ENCODE assay signal across 1 cellular context in the genomic region with DNA sequence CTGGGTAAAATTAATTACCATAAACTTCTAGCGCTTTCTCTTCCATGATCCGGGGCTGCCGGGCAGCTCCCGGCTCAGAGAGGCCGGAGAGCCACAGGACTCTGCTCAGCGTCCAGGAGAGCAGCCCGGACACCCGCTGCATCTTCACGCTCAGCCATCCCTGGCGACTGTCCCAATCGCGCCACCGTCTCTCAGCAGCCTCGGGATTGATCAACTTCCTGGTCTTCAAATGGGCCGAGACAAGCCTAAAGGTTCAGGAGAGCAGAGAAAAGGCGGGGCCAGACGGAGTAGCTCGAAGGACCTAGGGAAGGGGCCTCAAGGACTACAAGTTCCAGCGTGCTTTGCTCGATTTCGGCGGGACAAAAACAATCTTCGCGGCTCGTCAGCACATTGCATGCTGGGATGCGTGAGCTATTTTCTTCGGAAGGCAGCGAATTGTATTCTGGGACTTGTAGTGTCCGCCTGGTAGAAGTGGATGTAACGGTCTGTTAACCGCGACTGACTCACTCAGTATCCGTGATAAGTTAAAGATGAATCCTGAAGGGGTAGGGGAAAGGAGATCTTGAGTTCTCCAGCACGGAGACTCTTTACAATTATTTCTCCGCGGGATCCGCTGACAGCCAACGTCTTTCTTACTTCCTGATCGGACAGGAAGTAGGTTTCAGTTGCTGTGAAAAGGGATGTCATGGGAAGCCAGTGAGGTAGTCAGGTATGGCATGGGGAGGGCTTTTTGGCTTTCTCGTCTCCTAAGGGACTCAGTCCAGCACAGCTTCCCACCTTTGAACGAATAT.
TF ChIP-seq lines count a peak whose summit lies in the region.

A gene with protein sequence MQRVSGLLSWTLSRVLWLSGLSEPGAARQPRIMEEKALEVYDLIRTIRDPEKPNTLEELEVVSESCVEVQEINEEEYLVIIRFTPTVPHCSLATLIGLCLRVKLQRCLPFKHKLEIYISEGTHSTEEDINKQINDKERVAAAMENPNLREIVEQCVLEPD (minus strand): TSS at position 212 of the 791 bp plus-strand sequence. CDS start 70 bp downstream, at position 142.

TF ChIP-seq in A549, 52 proteins besides CTCF, POLR2A, EP300 and RAD21 (continued from another document):
- TF ChIP-seq E2F6 (IDR thresholded peaks at IDR 0.05; ENCODE audit: borderline replicate concordance, low read depth) (peak; percentile 61), MAX (IDR thresholded peaks at IDR 0.05) (peak; percentile 74)
TF ChIP-seq in A549: peak in this region for 9.
